Comparison of ENCODE assay signal across 13 cellular contexts in the genomic region with DNA sequence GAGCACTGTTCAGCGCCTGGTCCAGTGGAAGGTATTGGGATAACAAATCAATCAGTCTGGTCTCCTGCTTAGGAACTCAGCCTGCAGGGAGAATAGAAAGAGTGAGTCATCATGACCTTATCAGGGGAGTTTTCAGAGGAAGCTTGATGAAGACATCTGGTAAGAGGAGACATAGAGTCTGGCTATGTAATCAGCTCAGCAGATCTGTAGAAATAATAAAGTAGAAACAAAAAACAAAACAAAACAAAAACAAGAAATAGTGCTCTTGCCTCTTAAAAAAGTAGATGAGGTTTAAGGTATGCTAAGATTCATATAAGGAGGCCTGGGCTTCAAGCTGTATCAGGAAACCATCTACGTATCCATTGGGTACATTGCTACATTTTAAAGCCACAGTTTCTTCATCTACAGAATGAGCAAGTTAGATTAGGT.
A peak's percentile ranks its signal among the peaks of the same experiment; 100 is the strongest.
DNase-seq lines count a peak whose midpoint lies in the region; ATAC-seq and TF ChIP-seq lines count a peak whose summit lies in the region.
"Had no signal": no experiment of that assay in that cellular context is flagged by ENCODE, and none has a peak within 500 bp of the region (broad histone marks: within the 10 kb centered on the region; RNA-seq: fewer than 3 reads in every experiment).

No MANE protein-coding gene starts in this region.

- H3K9me3 ChIP-seq in subcutaneous abdominal adipose tissue (ENCODE audit: control insufficient read depth in 5 of 5, low read length in 5 of 5), result no peaks in the 10 kb centered on the region

- peaks cover 26% of the 10 kb centered on the region for H3K4me1 Mint-ChIP-seq in activated naive CD4-positive, alpha-beta T cell treated with anti-CD3 and anti-CD28 coated beads, Interleukin-2, amount 50 U/mL, for 24 hours
- H3K4me1 Mint-ChIP-seq in T-helper 2 cell treated with Interferon-gamma antibody and Interleukin-4, amounts not matched to agents 5 μg/mL and 100 μg/mL, for 36 hours (ENCODE audit: low read depth), result peaks cover 15% of the 10 kb centered on the region

- peaks cover 17% of the 10 kb centered on the region for H3K36me3 Mint-ChIP-seq in activated naive CD4-positive, alpha-beta T cell treated with anti-CD3 and anti-CD28 coated beads, Interleukin-2, amount 50 U/mL, for 24 hours
- no peaks in the 10 kb centered on the region for H3K36me3 Mint-ChIP-seq in T-helper 2 cell treated with Interferon-gamma antibody and Interleukin-4, amounts not matched to agents 5 μg/mL and 100 μg/mL, for 36 hours (ENCODE audit: low read depth)
- H3K36me3 Mint-ChIP-seq: brain; CD4-positive, CD25-positive, alpha-beta regulatory T cell had no signal

- peak overlapping the region; percentile 59 for H3K27ac Mint-ChIP-seq in activated naive CD4-positive, alpha-beta T cell treated with anti-CD3 and anti-CD28 coated beads, Interleukin-2, amount 50 U/mL, for 24 hours
- H3K27ac Mint-ChIP-seq in T-helper 2 cell treated with Interferon-gamma antibody and Interleukin-4, amounts not matched to agents 5 μg/mL and 100 μg/mL, for 36 hours, result peak overlapping the region; percentile 0
- H3K27ac Mint-ChIP-seq: brain had no signal

- no peak for TF ChIP-seq CTCF in foreskin fibroblast (IDR thresholded peaks at IDR 0.05; ENCODE audit: low read depth, low read length)

- no peaks in the 10 kb centered on the region for H3K27me3 Mint-ChIP-seq in activated naive CD4-positive, alpha-beta T cell treated with anti-CD3 and anti-CD28 coated beads, Interleukin-2, amount 50 U/mL, for 24 hours
- H3K27me3 Mint-ChIP-seq in T-helper 2 cell treated with Interferon-gamma antibody and Interleukin-4, amounts not matched to agents 5 μg/mL and 100 μg/mL, for 36 hours (ENCODE audit: low read depth), result no peaks in the 10 kb centered on the region
- H3K27me3 Mint-ChIP-seq: CD4-positive, CD25-positive, alpha-beta regulatory T cell had no signal

- H3K4me3 ChIP-seq in foreskin fibroblast (ENCODE audit: low read depth in 1 of 2, low read length in 2 of 2) (no peak overlapping the region), subcutaneous abdominal adipose tissue (ENCODE audit: low read depth in 1 of 5, low read length in 5 of 5) (no peak overlapping the region)

- no peaks in the 10 kb centered on the region for H3K27me3 ChIP-seq in subcutaneous abdominal adipose tissue (ENCODE audit: control insufficient read depth in 5 of 5, insufficient read depth in 4 of 5, low read length in 5 of 5)

- peak overlapping the region; percentile 3 for H3K27ac ChIP-seq in subcutaneous abdominal adipose tissue (ENCODE audit: low read depth, low read length)

- ATAC-seq in HG02588 (IDR thresholded peaks at IDR 0.05; ENCODE audit: unreplicated experiment), result no peak

- no peak for DNase-seq in activated naive CD4-positive, alpha-beta T cell (lab: John Stamatoyannopoulos, UW)
- DNase-seq in T-helper 2 cell treated with Interferon-gamma antibody and Interleukin-4, amounts not matched to agents 5 μg/mL and 100 μg/mL, for 36 hours (ENCODE audit: low spot score), result no peak
- DNase-seq in foreskin fibroblast, result peak; percentile 77 to 86
- no peak for DNase-seq in activated gamma-delta T cell (lab: John Stamatoyannopoulos, UW)
- DNase-seq in putamen (ENCODE audit: low spot score), result no peak
- DNase-seq: CD4-positive, CD25-positive, alpha-beta regulatory T cell; left cardiac atrium; NCI-H146; stimulated activated CD4-positive, alpha-beta T cell treated with anti-CD3 and anti-CD28 coated beads, Interleukin-2, amount 100 ng/mL, for 24 hours had no signal

- no peaks in the 10 kb centered on the region for H3K9me3 Mint-ChIP-seq in activated naive CD4-positive, alpha-beta T cell treated with anti-CD3 and anti-CD28 coated beads, Interleukin-2, amount 50 U/mL, for 24 hours
- no peaks in the 10 kb centered on the region for H3K9me3 Mint-ChIP-seq in T-helper 2 cell treated with Interferon-gamma antibody and Interleukin-4, amounts not matched to agents 5 μg/mL and 100 μg/mL, for 36 hours
- H3K9me3 Mint-ChIP-seq: brain; CD4-positive, CD25-positive, alpha-beta regulatory T cell had no signal

- peaks cover 3 to 31% (median 13%) of the 10 kb centered on the region in 5 donors for H3K4me1 ChIP-seq in subcutaneous abdominal adipose tissue (ENCODE audit: control insufficient read depth in 5 of 5, insufficient read depth in 5 of 5, low read length in 5 of 5)

- no peak overlapping the region for H3K4me3 Mint-ChIP-seq in activated naive CD4-positive, alpha-beta T cell treated with anti-CD3 and anti-CD28 coated beads, Interleukin-2, amount 50 U/mL, for 24 hours
- no peak overlapping the region for H3K4me3 Mint-ChIP-seq in T-helper 2 cell treated with Interferon-gamma antibody and Interleukin-4, amounts not matched to agents 5 μg/mL and 100 μg/mL, for 36 hours
- H3K4me3 Mint-ChIP-seq: brain; CD4-positive, CD25-positive, alpha-beta regulatory T cell had no signal

- no peaks in the 10 kb centered on the region for H3K36me3 ChIP-seq in subcutaneous abdominal adipose tissue (ENCODE audit: control insufficient read depth in 5 of 5, insufficient read depth in 5 of 5, low read length in 5 of 5)

- H3K9ac ChIP-seq in subcutaneous abdominal adipose tissue (ENCODE audit: low read length in 5 of 5), result no peak overlapping the region

Comparison
In these comparisons a context has a peak if more than half of its experiments do, and no peak if none do; other contexts are left out.
1. DNase-seq: peak in foreskin fibroblast (2 of 2); none in activated naive CD4-positive, alpha-beta T cell (0 of 4), T-helper 2 cell treated with Interferon-gamma antibody and Interleukin-4, amounts not matched to agents 5 μg/mL and 100 μg/mL, for 36 hours (single experiment), activated gamma-delta T cell (single experiment) and putamen (single experiment).